16 cellular contexts compared by ENCODE assay signal in genomic region chr5:127409923-127410675, GRCh38.
DNase-seq lines count a peak whose midpoint lies in the region; ATAC-seq and TF ChIP-seq lines count a peak whose summit lies in the region.
"Had no signal": no experiment of that assay in that cellular context is flagged by ENCODE, and none has a peak within 500 bp of the region (broad histone marks: within the 10 kb centered on the region; RNA-seq: fewer than 3 reads in every experiment).

No MANE protein-coding gene starts in this region.

- TF ChIP-seq CTCF in dorsolateral prefrontal cortex (IDR thresholded peaks at IDR 0.05 in 54 of 56, conservative IDR thresholded peaks at IDR 0.05 in 2 of 56; ENCODE audit: low read depth in 1 of 56, partially characterized antibody in 56 of 56), result no peak
- TF ChIP-seq CTCF in gastrocnemius medialis (IDR thresholded peaks at IDR 0.05 in 4 of 5, conservative IDR thresholded peaks at IDR 0.05 in 1 of 5), result no peak

- TF ChIP-seq POLR2A in gastrocnemius medialis (IDR thresholded peaks at IDR 0.05), result no peak

- peak overlapping the region in 27 of 59 donors; percentile 0 to 56 (median 22) for H3K4me3 ChIP-seq in dorsolateral prefrontal cortex
- H3K4me3 ChIP-seq in gastrocnemius medialis, result peak overlapping the region; percentile 37 to 49 (median 44)
- H3K4me3 ChIP-seq: Peyer's patch, skin epidermis, vagina had no signal

- intact Hi-C loops in dorsolateral prefrontal cortex (cut with DNase I), result no loop called here
- intact Hi-C loops in gastrocnemius medialis (cut with DNase I; ENCODE audit: low total_unique reads), result no loop called here

- no peaks in the 10 kb centered on the region for H3K36me3 ChIP-seq in gastrocnemius medialis
- H3K36me3 ChIP-seq: adrenal gland, Peyer's patch, vagina had no signal

- in situ Hi-C loops in gastrocnemius medialis (cut with MboI; ENCODE audit: low sequenced_read_pairs in 4 of 4), result no loop called here

- ATAC-seq in GM18511 (IDR thresholded peaks at IDR 0.05; ENCODE audit: unreplicated experiment) (peak; percentile 32), HG03045 (IDR thresholded peaks at IDR 0.05; ENCODE audit: unreplicated experiment) (peak; percentile 53), gastrocnemius medialis (peak; percentile 66 to 72), HG02970 (IDR thresholded peaks at IDR 0.05; ENCODE audit: low FRiP score, unreplicated experiment) (no peak)
- ATAC-seq: activated CD8-positive, alpha-beta T cell treated with anti-CD3 and anti-CD28 coated beads for 36 hours had no signal

- H3K27ac ChIP-seq in dorsolateral prefrontal cortex, result peak overlapping the region; percentile 4 to 86 (median 71)
- peak overlapping the region; percentile 81 to 95 (median 89) for H3K27ac ChIP-seq in gastrocnemius medialis
- H3K27ac ChIP-seq: Peyer's patch, vagina had no signal

- H3K27me3 ChIP-seq in dorsolateral prefrontal cortex, result no peaks in the 10 kb centered on the region
- no peaks in the 10 kb centered on the region for H3K27me3 ChIP-seq in gastrocnemius medialis
- H3K27me3 ChIP-seq: adrenal gland, Peyer's patch, vagina had no signal

- peaks cover 33 to 35% of the 10 kb centered on the region in 2 donors for H3K4me1 ChIP-seq in gastrocnemius medialis
- H3K4me1 ChIP-seq: adrenal gland, Peyer's patch, vagina had no signal

- no peak for DNase-seq in dorsolateral prefrontal cortex
- peak; percentile 47 to 73 for DNase-seq in gastrocnemius medialis
- no peak for DNase-seq in putamen (ENCODE audit: low spot score)
- no peak for DNase-seq in HCEC 1CT
- no peak for DNase-seq in NCI-H128 (lab: John Stamatoyannopoulos, UW; ENCODE audit: unreplicated experiment)
- DNase-seq: activated CD8-positive, alpha-beta T cell treated with anti-CD3 and anti-CD28 coated beads for 36 hours; adrenal gland; COR-L47; NCI-H2081; NCI-H524 treated with DMSO at 0.1 percent for 48 hours; Peyer's patch had no signal

- H3K9me3 ChIP-seq in gastrocnemius medialis, result no peaks in the 10 kb centered on the region
- H3K9me3 ChIP-seq: adrenal gland, Peyer's patch, vagina had no signal

Comparison
In these comparisons a context has a peak if more than half of its experiments do, and no peak if none do; other contexts are left out.
1. DNase-seq: peak in gastrocnemius medialis (2 of 2); none in dorsolateral prefrontal cortex (0 of 10), putamen (single experiment), HCEC 1CT (single experiment) and NCI-H128 (single experiment).